1 cellular context compared by ENCODE assay signal in the genomic region with DNA sequence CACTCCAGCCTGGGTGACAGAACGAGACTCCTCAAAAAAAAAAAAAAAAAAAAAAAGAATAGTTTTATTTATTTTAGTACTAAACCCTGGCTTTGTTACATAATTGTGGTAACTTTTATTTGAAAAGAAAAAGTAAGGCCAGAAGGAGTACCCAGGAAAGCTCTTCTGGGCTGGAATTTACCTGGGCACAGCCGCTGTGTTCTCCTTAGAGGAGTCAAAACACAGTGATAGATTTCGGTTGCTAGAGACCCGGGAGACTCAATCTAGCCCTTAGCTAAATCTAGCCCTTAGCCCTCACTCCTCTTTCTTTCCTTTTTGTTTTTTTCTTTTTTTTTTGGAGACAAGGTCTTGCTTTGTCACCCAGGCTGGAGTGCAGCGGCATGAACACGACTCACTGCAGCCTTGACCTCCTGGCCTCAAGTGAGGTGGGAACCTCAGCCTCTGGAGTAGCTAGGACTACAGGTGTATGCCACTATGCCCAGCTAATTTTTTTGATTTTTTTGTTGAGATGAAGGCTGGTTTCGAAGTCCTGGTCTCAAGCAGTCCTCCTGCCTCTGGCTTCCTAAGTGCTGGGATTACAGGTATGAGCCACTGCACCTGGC.
TF ChIP-seq lines count a peak whose summit lies in the region.

No MANE protein-coding gene starts in this region.

TF ChIP-seq in WTC11, 78 proteins besides CTCF, POLR2A, EP300 and RAD21 (continued from another document):
- TF ChIP-seq ZNF671 (CRISPR knock-in tag; IDR thresholded peaks at IDR 0.05) = no peak
- TF ChIP-seq ZNF396 (CRISPR knock-in tag; IDR thresholded peaks at IDR 0.05; ENCODE audit: borderline replicate concordance) = no peak
- TF ChIP-seq, protein P1, sequence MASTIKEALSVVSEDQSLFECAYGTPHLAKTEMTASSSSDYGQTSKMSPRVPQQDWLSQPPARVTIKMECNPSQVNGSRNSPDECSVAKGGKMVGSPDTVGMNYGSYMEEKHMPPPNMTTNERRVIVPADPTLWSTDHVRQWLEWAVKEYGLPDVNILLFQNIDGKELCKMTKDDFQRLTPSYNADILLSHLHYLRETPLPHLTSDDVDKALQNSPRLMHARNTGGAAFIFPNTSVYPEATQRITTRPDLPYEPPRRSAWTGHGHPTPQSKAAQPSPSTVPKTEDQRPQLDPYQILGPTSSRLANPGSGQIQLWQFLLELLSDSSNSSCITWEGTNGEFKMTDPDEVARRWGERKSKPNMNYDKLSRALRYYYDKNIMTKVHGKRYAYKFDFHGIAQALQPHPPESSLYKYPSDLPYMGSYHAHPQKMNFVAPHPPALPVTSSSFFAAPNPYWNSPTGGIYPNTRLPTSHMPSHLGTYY (CRISPR knock-in tag; IDR thresholded peaks at IDR 0.05) = no peak
- TF ChIP-seq MYBL2 (CRISPR knock-in tag; IDR thresholded peaks at IDR 0.05) = no peak
- TF ChIP-seq OVOL2 (CRISPR knock-in tag; IDR thresholded peaks at IDR 0.05; ENCODE audit: borderline replicate concordance) = no peak
- TF ChIP-seq, protein P2, sequence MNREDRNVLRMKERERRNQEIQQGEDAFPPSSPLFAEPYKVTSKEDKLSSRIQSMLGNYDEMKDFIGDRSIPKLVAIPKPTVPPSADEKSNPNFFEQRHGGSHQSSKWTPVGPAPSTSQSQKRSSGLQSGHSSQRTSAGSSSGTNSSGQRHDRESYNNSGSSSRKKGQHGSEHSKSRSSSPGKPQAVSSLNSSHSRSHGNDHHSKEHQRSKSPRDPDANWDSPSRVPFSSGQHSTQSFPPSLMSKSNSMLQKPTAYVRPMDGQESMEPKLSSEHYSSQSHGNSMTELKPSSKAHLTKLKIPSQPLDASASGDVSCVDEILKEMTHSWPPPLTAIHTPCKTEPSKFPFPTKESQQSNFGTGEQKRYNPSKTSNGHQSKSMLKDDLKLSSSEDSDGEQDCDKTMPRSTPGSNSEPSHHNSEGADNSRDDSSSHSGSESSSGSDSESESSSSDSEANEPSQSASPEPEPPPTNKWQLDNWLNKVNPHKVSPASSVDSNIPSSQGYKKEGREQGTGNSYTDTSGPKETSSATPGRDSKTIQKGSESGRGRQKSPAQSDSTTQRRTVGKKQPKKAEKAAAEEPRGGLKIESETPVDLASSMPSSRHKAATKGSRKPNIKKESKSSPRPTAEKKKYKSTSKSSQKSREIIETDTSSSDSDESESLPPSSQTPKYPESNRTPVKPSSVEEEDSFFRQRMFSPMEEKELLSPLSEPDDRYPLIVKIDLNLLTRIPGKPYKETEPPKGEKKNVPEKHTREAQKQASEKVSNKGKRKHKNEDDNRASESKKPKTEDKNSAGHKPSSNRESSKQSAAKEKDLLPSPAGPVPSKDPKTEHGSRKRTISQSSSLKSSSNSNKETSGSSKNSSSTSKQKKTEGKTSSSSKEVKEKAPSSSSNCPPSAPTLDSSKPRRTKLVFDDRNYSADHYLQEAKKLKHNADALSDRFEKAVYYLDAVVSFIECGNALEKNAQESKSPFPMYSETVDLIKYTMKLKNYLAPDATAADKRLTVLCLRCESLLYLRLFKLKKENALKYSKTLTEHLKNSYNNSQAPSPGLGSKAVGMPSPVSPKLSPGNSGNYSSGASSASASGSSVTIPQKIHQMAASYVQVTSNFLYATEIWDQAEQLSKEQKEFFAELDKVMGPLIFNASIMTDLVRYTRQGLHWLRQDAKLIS (CRISPR knock-in tag; IDR thresholded peaks at IDR 0.05; ENCODE audit: borderline replicate concordance) = no peak
- TF ChIP-seq, protein P3, sequence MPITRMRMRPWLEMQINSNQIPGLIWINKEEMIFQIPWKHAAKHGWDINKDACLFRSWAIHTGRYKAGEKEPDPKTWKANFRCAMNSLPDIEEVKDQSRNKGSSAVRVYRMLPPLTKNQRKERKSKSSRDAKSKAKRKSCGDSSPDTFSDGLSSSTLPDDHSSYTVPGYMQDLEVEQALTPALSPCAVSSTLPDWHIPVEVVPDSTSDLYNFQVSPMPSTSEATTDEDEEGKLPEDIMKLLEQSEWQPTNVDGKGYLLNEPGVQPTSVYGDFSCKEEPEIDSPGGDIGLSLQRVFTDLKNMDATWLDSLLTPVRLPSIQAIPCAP (CRISPR knock-in tag; IDR thresholded peaks at IDR 0.05) = no peak
- no peak for TF ChIP-seq ZNF232 (CRISPR knock-in tag; IDR thresholded peaks at IDR 0.05)
- no peak for TF ChIP-seq NFYB (CRISPR knock-in tag; conservative IDR thresholded peaks at IDR 0.05; ENCODE audit: low read depth)
- TF ChIP-seq, protein P4, sequence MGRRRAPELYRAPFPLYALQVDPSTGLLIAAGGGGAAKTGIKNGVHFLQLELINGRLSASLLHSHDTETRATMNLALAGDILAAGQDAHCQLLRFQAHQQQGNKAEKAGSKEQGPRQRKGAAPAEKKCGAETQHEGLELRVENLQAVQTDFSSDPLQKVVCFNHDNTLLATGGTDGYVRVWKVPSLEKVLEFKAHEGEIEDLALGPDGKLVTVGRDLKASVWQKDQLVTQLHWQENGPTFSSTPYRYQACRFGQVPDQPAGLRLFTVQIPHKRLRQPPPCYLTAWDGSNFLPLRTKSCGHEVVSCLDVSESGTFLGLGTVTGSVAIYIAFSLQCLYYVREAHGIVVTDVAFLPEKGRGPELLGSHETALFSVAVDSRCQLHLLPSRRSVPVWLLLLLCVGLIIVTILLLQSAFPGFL (CRISPR knock-in tag; IDR thresholded peaks at IDR 0.05; ENCODE audit: borderline replicate concordance) = no peak
- no peak for TF ChIP-seq EMX1 (CRISPR knock-in tag; IDR thresholded peaks at IDR 0.05)
- no peak for TF ChIP-seq ATF1 (CRISPR knock-in tag; IDR thresholded peaks at IDR 0.05)
TF ChIP-seq in WTC11: peak in this region for 0.
